In genomic region chr3:48609088-48610005, GRCh38 we compare ENCODE assay signal across 8 cellular contexts. TPM values are rescaled to one million over a fixed set of nuclear protein-coding genes. Genes with fewer than 3 reads are reported as not detected.
A peak's percentile ranks its signal among the peaks of the same experiment; 100 is the strongest.
DNase-seq lines count a peak whose midpoint lies in the region; ATAC-seq, FAIRE-seq and TF ChIP-seq lines count a peak whose summit lies in the region.

UQCRC1 (minus strand) TSS chr3:48609646; CDS start chr3:48609620, 26 bp downstream.

- H3K36me3 Mint-ChIP-seq in Calu3 (ENCODE audit: insufficient read depth, unreplicated experiment): peaks cover 38% of the 10 kb centered on the region
- peaks cover 39% of the 10 kb centered on the region for H3K36me3 Mint-ChIP-seq in endodermal cell (ENCODE audit: low read depth)

- H3K27me3 ChIP-seq in NT2/D1 (ENCODE audit: insufficient read depth, insufficient read length) (no peaks in the 10 kb centered on the region), endodermal cell (ENCODE audit: control insufficient read depth, insufficient read depth, low read length, poor library complexity, severe bottlenecking) (no peaks in the 10 kb centered on the region)

- peak; percentile 35 for TF ChIP-seq CTCF in Calu3 (IDR thresholded peaks at IDR 0.05; ENCODE audit: unreplicated experiment)
- TF ChIP-seq CTCF in endodermal cell (conservative IDR thresholded peaks at IDR 0.05): peak; percentile 77

- intact Hi-C loops in Calu3 (cut with micrococcal nuclease; ENCODE audit: unreplicated experiment): no loop called here

- H3K27me3 Mint-ChIP-seq in Calu3 (ENCODE audit: unreplicated experiment) (no peaks in the 10 kb centered on the region), endodermal cell (ENCODE audit: insufficient read depth) (no peaks in the 10 kb centered on the region)

- peak within 1 kb of the TSS; percentile 40 for H3K27ac ChIP-seq in endodermal cell (ENCODE audit: low read depth, low read length)

- peak; percentile 99 for FAIRE-seq in HTR-8/SVneo (lab: Jason Lieb, UNC)

- DNase-seq in Calu3: peak; percentile 92
- peak; percentile 97 for DNase-seq in HTR-8/SVneo (ENCODE audit: insufficient read length, low spot score)
- DNase-seq in NT2/D1 (ENCODE audit: low read depth, low spot score): peak; percentile 95
- peak; percentile 74 for DNase-seq in activated CD8-positive, alpha-beta memory T cell treated with anti-CD3 and anti-CD28 coated beads, Interleukin-2, amount 50 U/mL, for 1 hour (ENCODE audit: extremely low read depth)
- DNase-seq in endodermal cell: peak; percentile 97
- DNase-seq in mesenteric fat pad (ENCODE audit: low spot score): peak; percentile 97
- peak; percentile 87 for DNase-seq in stimulated activated CD8-positive, alpha-beta memory T cell treated with anti-CD3 and anti-CD28 coated beads, Interleukin-15, amount 100 ng/mL, for 24 hours (ENCODE audit: low read depth)

- peak; percentile 72 for ATAC-seq in GM21367 (IDR thresholded peaks at IDR 0.05; ENCODE audit: unreplicated experiment)

- H3K4me3 Mint-ChIP-seq in Calu3 (ENCODE audit: low read depth, unreplicated experiment) (peak within 1 kb of the TSS; percentile 98), endodermal cell (peak within 1 kb of the TSS; percentile 96)

- peaks cover 2% of the 10 kb centered on the region for H3K4me1 ChIP-seq in NT2/D1 (ENCODE audit: insufficient read depth, insufficient read length)
- H3K4me1 ChIP-seq in endodermal cell (ENCODE audit: control insufficient read depth, insufficient read depth, low read length): no peaks in the 10 kb centered on the region

- CTCF ChIA-PET in Calu3 (lab: Charles Lee): interaction anchor here (1.0 kb wide), 1 partner anchor 26 kb away, joined by 3 read pairs; the partner anchor contains the start of gene SLC26A6

- no peaks in the 10 kb centered on the region for H3K9me3 Mint-ChIP-seq in Calu3 (ENCODE audit: low read depth, unreplicated experiment)
- H3K9me3 Mint-ChIP-seq in endodermal cell: no peaks in the 10 kb centered on the region

- H3K4me1 Mint-ChIP-seq in Calu3 (ENCODE audit: low read depth, unreplicated experiment): no peaks in the 10 kb centered on the region
- peaks cover 10% of the 10 kb centered on the region for H3K4me1 Mint-ChIP-seq in endodermal cell

- 1% methylated on average over 37 to 86 of the region's 86 CpGs for WGBS in endodermal cell (ENCODE audit: insufficient coverage in 1 of 2, insufficient read length in 1 of 2), 2 experiments

- H3K27ac Mint-ChIP-seq in Calu3 (ENCODE audit: unreplicated experiment) (peak within 1 kb of the TSS; percentile 94), endodermal cell (peak within 1 kb of the TSS; percentile 95)

- BruUV-seq in Calu3 (replicated peaks; lab: Mats Ljungman, UMichigan): no TSS peak

- H3K9me3 ChIP-seq in NT2/D1 (ENCODE audit: insufficient read depth, low read length) (no peaks in the 10 kb centered on the region), endodermal cell (ENCODE audit: control insufficient read depth, low read length) (no peaks in the 10 kb centered on the region)

- H3K36me3 ChIP-seq in NT2/D1 (ENCODE audit: insufficient read depth, insufficient read length, low read length): peaks cover 41% of the 10 kb centered on the region
- H3K36me3 ChIP-seq in endodermal cell (ENCODE audit: control insufficient read depth, insufficient read depth, low read length): peaks cover 35% of the 10 kb centered on the region

- H3K9ac ChIP-seq in NT2/D1 (ENCODE audit: insufficient read length, low read depth) (peak within 1 kb of the TSS; percentile 100), endodermal cell (ENCODE audit: extremely low read depth, low read length, poor library complexity, severe bottlenecking) (peak within 1 kb of the TSS; percentile 84)

- H3K4me3 ChIP-seq in NT2/D1 (ENCODE audit: insufficient read length, low read depth): peak within 1 kb of the TSS; percentile 100
- H3K4me3 ChIP-seq in endodermal cell (ENCODE audit: low read length): peak within 1 kb of the TSS; percentile 92

RNA-seq across cellular contexts. Expression of gene UQCRC1, which starts in this region (rescaled TPM):
- total RNA-seq in Calu3 (2022): 196 and 207 TPM in 2 replicates
- total RNA-seq in endodermal cell: 100 to 1,000 TPM; 231 to 289 TPM
- 272 TPM for polyA plus RNA-seq in endodermal cell (2013, experiment 1 of 2)
- polyA plus RNA-seq in endodermal cell (2013, experiment 2 of 2): 265 TPM
- 148 TPM for total RNA-seq in mesenteric fat pad

Comparison
In these comparisons a context has a peak if more than half of its experiments do, and no peak if none do; other contexts are left out.
1. Peak in every context shown above with its lines: DNase-seq, ATAC-seq, H3K4me3 ChIP-seq and H3K27ac ChIP-seq.